ENCODE assay signal across 16 cellular contexts in the genomic region with DNA sequence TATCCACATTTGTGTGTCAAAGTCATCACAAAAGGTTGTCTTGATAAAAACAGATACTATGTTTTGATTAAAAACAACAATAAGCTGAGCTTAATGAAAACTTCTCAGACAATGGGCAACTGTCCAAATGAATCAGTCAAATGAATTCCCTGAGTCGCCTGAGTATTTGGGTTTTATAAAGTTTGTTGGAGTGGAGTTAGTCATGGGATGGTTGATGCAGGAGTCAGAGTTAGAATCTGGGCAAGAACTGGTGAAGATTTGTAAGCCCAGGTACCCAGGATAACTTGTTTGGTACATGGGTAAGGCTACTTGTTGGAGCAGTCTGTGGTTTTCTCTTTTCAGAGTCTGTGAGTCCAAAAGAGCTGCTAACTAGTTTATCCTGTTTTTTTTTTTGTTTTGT. TPM values are rescaled to one million over a fixed set of nuclear protein-coding genes. Genes with fewer than 3 reads are reported as not detected.
DNase-seq lines count a peak whose midpoint lies in the region; ATAC-seq and TF ChIP-seq lines count a peak whose summit lies in the region.
"Had no signal": no experiment of that assay in that cellular context is flagged by ENCODE, and none has a peak within 500 bp of the region (broad histone marks: within the 10 kb centered on the region; RNA-seq: fewer than 3 reads in every experiment).

No MANE protein-coding gene starts in this region.

- peak; percentile 67 for DNase-seq in Daoy (ENCODE audit: low read depth)
- peak; percentile 22 for DNase-seq in NCI-H446 treated with DMSO at 0.1 percent for 48 hours (lab: John Stamatoyannopoulos, UW)
- DNase-seq in choroid plexus epithelial cell (ENCODE audit: low read depth), result peak; percentile 69
- peak; percentile 62 for DNase-seq in kidney glomerular epithelial cell (lab: John Stamatoyannopoulos, UW)
- DNase-seq in GM13976 (ENCODE audit: low spot score), result no peak
- no peak for DNase-seq in AML-193 (lab: John Stamatoyannopoulos, UW)
- DNase-seq: activated CD4-positive, alpha-beta T cell treated with anti-CD3 and anti-CD28 coated beads for 36 hours; glutamatergic neuron; left cardiac atrium; NCI-H1436; NCI-H510A treated with DMSO at 0.1 percent for 48 hours; posterior cingulate gyrus; tibial artery had no signal

- in situ Hi-C loops in GM13976 (cut with MboI; ENCODE audit: low sequenced_read_pairs, unreplicated experiment), result no loop called here

- TF ChIP-seq CTCF in choroid plexus epithelial cell (conservative IDR thresholded peaks at IDR 0.05; ENCODE audit: low read depth, low read length) (no peak), GM13976 (IDR thresholded peaks at IDR 0.05; ENCODE audit: borderline replicate concordance, control extremely low read depth, extremely low read depth, insufficient read depth, missing control alignments) (no peak)

- ATAC-seq in HG03045 (IDR thresholded peaks at IDR 0.05; ENCODE audit: unreplicated experiment) (no peak), HG02571 (IDR thresholded peaks at IDR 0.05; ENCODE audit: unreplicated experiment) (no peak)
- ATAC-seq: activated CD4-positive, alpha-beta T cell treated with anti-CD3 and anti-CD28 coated beads for 36 hours; K562 had no signal

- no peak overlapping the region for H3K4me3 ChIP-seq in choroid plexus epithelial cell (ENCODE audit: low read depth, low read length)
- H3K4me3 ChIP-seq: K562, tibial artery had no signal

RNA-seq across cellular contexts. Expression of a gene that starts 34.4 kb away (rescaled TPM):
- 0.24 and 0.51 TPM in 2 replicates for total RNA-seq in Daoy (2014; rRNA removed; shearing (Covaris generic))

Comparison
In these comparisons a context has a peak if more than half of its experiments do, and no peak if none do; other contexts are left out.
1. DNase-seq: peak in Daoy (single experiment), NCI-H446 treated with DMSO at 0.1 percent for 48 hours (single experiment), choroid plexus epithelial cell (single experiment) and kidney glomerular epithelial cell (single experiment); none in GM13976 (single experiment) and AML-193 (0 of 2).